Comparison of ENCODE assay signal across 8 cellular contexts in the genomic region with DNA sequence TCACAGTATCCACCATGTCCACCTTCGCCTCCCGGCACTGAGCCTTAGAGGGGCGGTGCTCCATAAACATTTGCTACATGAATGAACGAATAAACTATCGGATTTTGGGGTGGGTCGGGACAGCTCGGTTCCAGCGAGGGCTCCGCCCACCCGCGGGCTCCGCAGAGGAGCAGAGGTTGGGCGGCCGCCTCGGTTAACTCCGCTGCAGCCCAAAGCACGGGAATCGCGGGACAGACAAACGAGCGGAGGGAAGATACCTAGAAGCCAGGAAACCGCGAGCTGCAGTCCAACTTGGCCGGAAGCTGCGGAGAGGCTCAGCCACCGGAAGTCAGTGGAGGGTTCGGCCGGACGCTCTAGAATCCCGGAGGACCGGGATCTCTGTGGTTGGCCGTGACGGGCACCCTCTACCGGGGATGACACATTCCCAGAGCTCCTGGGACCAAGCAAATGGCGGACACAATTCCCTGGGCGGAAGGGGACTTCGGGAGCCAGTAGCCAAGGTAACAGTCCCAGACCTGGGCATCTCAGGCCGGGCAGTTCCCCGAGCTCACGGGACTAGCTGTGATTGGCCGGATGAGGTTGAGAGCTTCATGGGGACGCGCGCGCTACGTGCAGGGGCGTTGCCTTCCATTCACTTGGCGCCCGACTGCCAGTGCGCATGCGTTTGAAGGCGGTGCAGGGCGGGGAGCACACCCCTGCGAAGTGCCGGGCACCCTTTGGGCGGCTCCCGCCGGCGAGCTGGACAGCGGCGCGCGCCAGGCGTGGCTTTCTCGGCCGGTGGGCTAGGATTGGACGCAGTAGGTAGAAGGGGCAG. TPM values are rescaled to one million over a fixed set of nuclear protein-coding genes. Genes with fewer than 3 reads are reported as not detected.
A peak's percentile ranks its signal among the peaks of the same experiment; 100 is the strongest.
DNase-seq lines count a peak whose midpoint lies in the region; ATAC-seq, FAIRE-seq and TF ChIP-seq lines count a peak whose summit lies in the region.

No MANE protein-coding gene starts in this region.

- H2BK20ac ChIP-seq in H1 (ENCODE audit: low read length): no peak overlapping the region

- peak overlapping the region; percentile 59 to 90 (median 82) for H3K4me3 ChIP-seq in H1 (ENCODE audit: extremely low read depth in 1 of 4, insufficient read depth in 2 of 4, low read depth in 3 of 4, low read length in 4 of 4)

- peaks cover 3 to 11% (median 4%) of the 10 kb centered on the region in 4 experiments for H3K4me1 ChIP-seq in H1 (replicated peaks in 1 of 4; ENCODE audit: control insufficient read depth in 3 of 4, insufficient read depth in 4 of 4, low read length in 3 of 4)

- POLR2A ChIA-PET in H1 (lab: Charles Lee; ENCODE audit: partially characterized antibody): interaction anchor here (0.6 to 3.8 kb wide), 17 partner anchors 9 to 392 kb away, joined by 3 to 32 read pairs (median 4); a partner anchor contains a TSS

- in situ Hi-C loops in Caki2 (cut with HindIII; ENCODE audit: low pct_unique_long_range_greater_than_20kb, low sequenced_read_pairs): no loop called here

- peak; percentile 38 to 87 for TF ChIP-seq POLR2A in H1 (IDR thresholded peaks at IDR 0.05; ENCODE audit: control extremely low read depth in 1 of 2, low read depth in 2 of 2, low read length in 2 of 2)

- peaks cover 0 to 17% of the 10 kb centered on the region in 2 experiments for H4K20me1 ChIP-seq in H1 (replicated peaks in 1 of 2; ENCODE audit: control insufficient read depth in 1 of 2, insufficient read depth in 2 of 2, low read length in 2 of 2)

- TF ChIP-seq CTCF in H1 (IDR thresholded peaks at IDR 0.05; ENCODE audit: control extremely low read depth in 1 of 3, insufficient read depth in 1 of 3, low read depth in 1 of 3, low read length in 3 of 3): no peak

- no peak overlapping the region for H2AK5ac ChIP-seq in H1 (ENCODE audit: low read depth, low read length)

- peak overlapping the region; percentile 79 for H3K27ac ChIP-seq in H1 (ENCODE audit: low read depth, low read length)

- peak overlapping the region; percentile 84 for H3K18ac ChIP-seq in H1 (ENCODE audit: extremely low read depth, low read length)

- H3K9ac ChIP-seq in H1 (replicated peaks in 1 of 4; ENCODE audit: extremely low read depth in 1 of 4, low read depth in 3 of 4, low read length in 3 of 4): peak overlapping the region; percentile 63 to 84 (median 73)

- no peak overlapping the region; the same call in 1 of the 2 replicates for H2BK12ac ChIP-seq in H1 (ENCODE audit: low read depth, low read length)

- peak; percentile 76 for FAIRE-seq in H1 (lab: Jason Lieb, UNC)

- CTCF ChIA-PET in H1 (lab: Charles Lee; ENCODE audit: partially characterized antibody): interaction anchor here (0.6 to 2.6 kb wide), 13 partner anchors 13 to 384 kb away, joined by 3 to 20 read pairs (median 5); a partner anchor contains a TSS

- peak overlapping the region; percentile 96 for H3K27ac Mint-ChIP-seq in memory B cell

- ATAC-seq in GM21390 (IDR thresholded peaks at IDR 0.05; ENCODE audit: unreplicated experiment) (peak; percentile 88), memory B cell (ENCODE audit: low read depth) (peak; percentile 85)

- no peak overlapping the region for H3K4ac ChIP-seq in H1 (replicated peaks; ENCODE audit: insufficient read length, low read depth, low read length)

- peaks cover 11% of the 10 kb centered on the region for H3K79me1 ChIP-seq in H1 (ENCODE audit: low read depth, low read length)

- peaks cover 21 to 33% (median 25%) of the 10 kb centered on the region in 4 experiments for H3K36me3 ChIP-seq in H1 (ENCODE audit: control insufficient read depth in 2 of 4, insufficient read depth in 4 of 4, low read length in 3 of 4)

- H3K56ac ChIP-seq in H1 (replicated peaks; ENCODE audit: insufficient read length, low read depth, low read length): peak overlapping the region; percentile 70

- H3K36me3 Mint-ChIP-seq in memory B cell: peaks cover 12% of the 10 kb centered on the region

- H3K23me2 ChIP-seq in H1 (ENCODE audit: low read depth, low read length): peaks cover 8% of the 10 kb centered on the region; the same call in 1 of the 2 replicates

- H3K4me1 Mint-ChIP-seq in memory B cell: peaks cover 8% of the 10 kb centered on the region

- no peaks in the 10 kb centered on the region for H3K27me3 ChIP-seq in H1 (replicated peaks in 1 of 4; ENCODE audit: control insufficient read depth in 3 of 4, extremely low read depth in 1 of 4, insufficient read depth in 3 of 4, low read length in 3 of 4)

- H4K5ac ChIP-seq in H1 (ENCODE audit: insufficient read length, low read depth, low read length): peak overlapping the region; percentile 78

- peak overlapping the region; percentile 30 for H2AFZ ChIP-seq in H1 (ENCODE audit: low read length)

- H3K4me3 Mint-ChIP-seq in memory B cell: peak overlapping the region; percentile 98

- H4K8ac ChIP-seq in H1 (ENCODE audit: extremely low read depth, insufficient read depth, low read length): peak overlapping the region; percentile 98

- H2BK15ac ChIP-seq in H1 (ENCODE audit: low read length): no peak overlapping the region

- H4K91ac ChIP-seq in H1 (replicated peaks; ENCODE audit: insufficient read length, low read length): peak overlapping the region; percentile 79

- 1% methylated on average over 67 of the region's 67 CpGs; no CpG with 5 or more reads in 1 of the 2 experiments for WGBS in H1 (ENCODE audit: extremely low coverage in 1 of 2, insufficient coverage in 1 of 2, insufficient read length in 1 of 2, insufficient replicate concordance in 2 of 2, low coverage in 1 of 2, low lambda C conversion rate in 2 of 2, missing lambda C conversion rate in 1 of 2), 2 experiments

- TF ChIP-seq EP300 in H1 (IDR thresholded peaks at IDR 0.05; ENCODE audit: borderline replicate concordance in 1 of 2, low read depth in 2 of 2, low read length in 2 of 2): no peak

- peaks cover 0 to 30% of the 10 kb centered on the region in 2 experiments; a peak in 2 of 4 replicates for H3K79me2 ChIP-seq in H1 (ENCODE audit: control insufficient read depth in 1 of 2, insufficient read depth in 2 of 2, low read length in 2 of 2)

- no peaks in the 10 kb centered on the region for H3K9me3 ChIP-seq in H1 (ENCODE audit: insufficient read depth in 2 of 2, low read depth in 1 of 2, low read length in 1 of 2)

- TF ChIP-seq RAD21 in H1 (IDR thresholded peaks at IDR 0.05 in 1 of 2, conservative IDR thresholded peaks at IDR 0.05 in 1 of 2; ENCODE audit: low read depth in 2 of 2, low read length in 2 of 2): no peak

- H3K23ac ChIP-seq in H1 (ENCODE audit: insufficient read length): no peak overlapping the region

- peak overlapping the region; percentile 55; the same call in 1 of the 2 replicates for H2BK5ac ChIP-seq in H1 (ENCODE audit: low read depth, low read length)

- DNase-seq in Caki2 (ENCODE audit: low read depth) (peak; percentile 99), HUDEP-2 (lab: John Stamatoyannopoulos, UW; ENCODE audit: unreplicated experiment in 76 of 76) (peak; percentile 71 to 99 (median 96)), NOMO-1 treated with dmso at 0.1 percent for 144 hours (lab: John Stamatoyannopoulos, UW; ENCODE audit: unreplicated experiment) (peak; percentile 97), H1 (ENCODE audit: low read depth in 1 of 2, low spot score in 2 of 2) (peak; percentile 94 to 97), memory B cell (ENCODE audit: low spot score in 2 of 2) (peak; percentile 90 to 94)
- peak; percentile 81 for DNase-seq in activated CD8-positive, alpha-beta memory T cell treated with anti-CD3 and anti-CD28 coated beads, Interleukin-2, amount 50 U/mL, for 1 hour (ENCODE audit: extremely low read depth)
- DNase-seq in stimulated activated CD8-positive, alpha-beta memory T cell treated with anti-CD3 and anti-CD28 coated beads, Interleukin-12 subunit alpha, Interleukin-12 subunit beta, amount 100 ng/mL, for 1 hour (ENCODE audit: low read depth): peak; percentile 84

- no peaks in the 10 kb centered on the region for H3K27me3 Mint-ChIP-seq in memory B cell

- no peak overlapping the region for H3K14ac ChIP-seq in H1 (ENCODE audit: insufficient read length)

- H3K4me2 ChIP-seq in H1 (ENCODE audit: insufficient read depth in 1 of 2, low read depth in 2 of 2, low read length in 2 of 2): peak overlapping the region; percentile 72 to 95

- H3K9me3 Mint-ChIP-seq in memory B cell: no peaks in the 10 kb centered on the region

- H2BK120ac ChIP-seq in H1 (replicated peaks; ENCODE audit: low read depth, low read length): no peak overlapping the region

RNA-seq across cellular contexts. Expression of a gene that starts 0.5 kb away (rescaled TPM):
- total RNA-seq in Caki2 (2014; rRNA removed; shearing (Covaris generic); ENCODE audit: low replicate concordance): 0.55 and 3.9 TPM in 2 replicates
- 28.1 and 33.8 TPM in 2 replicates for total RNA-seq in H1 (2021; fragmentation: NEBNext Ultra II Directional; extraction: Animal tissue kit (Norgen Biotek cat#: 25700))
- polyA plus RNA-seq in H1 (2011; rRNA removed): 15.2 and 31.3 TPM in 2 replicates
- polyA plus RNA-seq in H1 (2011; cell fraction: cytosol; rRNA removed): 14.1 TPM
- 49.4 TPM for polyA plus RNA-seq in H1 (2011; cell fraction: nucleus; rRNA removed)
- polyA plus RNA-seq in H1 (2012, experiment 1 of 2): 20.3 to 30.7 TPM (median 27.8 TPM) in 4 replicates
- 32.4 TPM for polyA plus RNA-seq in H1 (2012, experiment 2 of 2)
- polyA plus RNA-seq in H1 (2013, experiment 1 of 2): 23.0 TPM
- polyA plus RNA-seq in H1 (2013, experiment 2 of 2): 21.6 TPM
- polyA minus RNA-seq in H1 (2011; rRNA and poly(A)+ RNA removed): 51.2 and 56.3 TPM in 2 replicates
- 21.0 TPM for polyA minus RNA-seq in H1 (2011; cell fraction: cytosol; rRNA and poly(A)+ RNA removed)
- polyA minus RNA-seq in H1 (2011; cell fraction: nucleus; rRNA and poly(A)+ RNA removed): 57.7 TPM

RNA-seq across cellular contexts. Expression of a gene that starts 9.2 kb away (rescaled TPM):
- not detected in 2 replicates for total RNA-seq in Caki2 (2014; rRNA removed; shearing (Covaris generic); ENCODE audit: low replicate concordance)
- total RNA-seq in H1 (2021; fragmentation: NEBNext Ultra II Directional; extraction: Animal tissue kit (Norgen Biotek cat#: 25700)): 3.6 and 3.8 TPM in 2 replicates
- polyA plus RNA-seq in H1 (2011; rRNA removed): 3.1 and 8.1 TPM in 2 replicates
- 3.4 TPM for polyA plus RNA-seq in H1 (2011; cell fraction: cytosol; rRNA removed)
- 9.6 TPM for polyA plus RNA-seq in H1 (2011; cell fraction: nucleus; rRNA removed)
- 3.4 to 5.8 TPM (median 4.6 TPM) in 4 replicates for polyA plus RNA-seq in H1 (2012, experiment 1 of 2)
- polyA plus RNA-seq in H1 (2012, experiment 2 of 2): 5.5 TPM
- 6.5 TPM for polyA plus RNA-seq in H1 (2013, experiment 1 of 2)
- 8.6 TPM for polyA plus RNA-seq in H1 (2013, experiment 2 of 2)
- 1.9 and 4.1 TPM in 2 replicates for polyA minus RNA-seq in H1 (2011; rRNA and poly(A)+ RNA removed)
- 3.8 TPM for polyA minus RNA-seq in H1 (2011; cell fraction: cytosol; rRNA and poly(A)+ RNA removed)
- 2.5 TPM for polyA minus RNA-seq in H1 (2011; cell fraction: nucleus; rRNA and poly(A)+ RNA removed)

RNA-seq across cellular contexts. Expression of a gene that starts 15.3 kb away (rescaled TPM):
- total RNA-seq in Caki2 (2014; rRNA removed; shearing (Covaris generic); ENCODE audit: low replicate concordance): 55.1 and 60.4 TPM in 2 replicates
- 24.6 and 25.4 TPM in 2 replicates for total RNA-seq in H1 (2021; fragmentation: NEBNext Ultra II Directional; extraction: Animal tissue kit (Norgen Biotek cat#: 25700))
- polyA plus RNA-seq in H1 (2011; rRNA removed): 65.7 and 74.8 TPM in 2 replicates
- 69.9 TPM for polyA plus RNA-seq in H1 (2011; cell fraction: cytosol; rRNA removed)
- 99.2 TPM for polyA plus RNA-seq in H1 (2011; cell fraction: nucleus; rRNA removed)
- polyA plus RNA-seq in H1 (2012, experiment 1 of 2): 26.4 to 39.5 TPM (median 32.7 TPM) in 4 replicates
- 41.1 TPM for polyA plus RNA-seq in H1 (2012, experiment 2 of 2)
- polyA plus RNA-seq in H1 (2013, experiment 1 of 2): 27.1 TPM
- polyA plus RNA-seq in H1 (2013, experiment 2 of 2): 26.2 TPM
- 28.7 and 41.3 TPM in 2 replicates for polyA minus RNA-seq in H1 (2011; rRNA and poly(A)+ RNA removed)
- 35.0 TPM for polyA minus RNA-seq in H1 (2011; cell fraction: cytosol; rRNA and poly(A)+ RNA removed)
- 35.7 TPM for polyA minus RNA-seq in H1 (2011; cell fraction: nucleus; rRNA and poly(A)+ RNA removed)

RNA-seq across cellular contexts. Expression of a gene that starts 33.2 kb away (rescaled TPM):
- total RNA-seq in Caki2 (2014; rRNA removed; shearing (Covaris generic); ENCODE audit: low replicate concordance): 1.5 and 1.6 TPM in 2 replicates
- 2.2 and 2.3 TPM in 2 replicates for total RNA-seq in H1 (2021; fragmentation: NEBNext Ultra II Directional; extraction: Animal tissue kit (Norgen Biotek cat#: 25700))
- 1.1 and 1.7 TPM in 2 replicates for polyA plus RNA-seq in H1 (2011; rRNA removed)
- polyA plus RNA-seq in H1 (2011; cell fraction: cytosol; rRNA removed): 1.7 TPM
- polyA plus RNA-seq in H1 (2011; cell fraction: nucleus; rRNA removed): 8.6 TPM
- polyA plus RNA-seq in H1 (2012, experiment 1 of 2): 1.4 to 3.8 TPM (median 2.5 TPM) in 4 replicates
- polyA plus RNA-seq in H1 (2012, experiment 2 of 2): 0.79 TPM
- polyA plus RNA-seq in H1 (2013, experiment 1 of 2): 0.85 TPM
- polyA plus RNA-seq in H1 (2013, experiment 2 of 2): 0.90 TPM
- 0.68 and 0.98 TPM in 2 replicates for polyA minus RNA-seq in H1 (2011; rRNA and poly(A)+ RNA removed)
- 4.6 TPM for polyA minus RNA-seq in H1 (2011; cell fraction: cytosol; rRNA and poly(A)+ RNA removed)
- polyA minus RNA-seq in H1 (2011; cell fraction: nucleus; rRNA and poly(A)+ RNA removed): 1.6 TPM

Comparison
In these comparisons a context has a peak if more than half of its experiments do, and no peak if none do; other contexts are left out.
1. Peak in every context shown above with its lines: DNase-seq, ATAC-seq, H3K4me3 ChIP-seq and H3K27ac ChIP-seq.